In the genomic region with DNA sequence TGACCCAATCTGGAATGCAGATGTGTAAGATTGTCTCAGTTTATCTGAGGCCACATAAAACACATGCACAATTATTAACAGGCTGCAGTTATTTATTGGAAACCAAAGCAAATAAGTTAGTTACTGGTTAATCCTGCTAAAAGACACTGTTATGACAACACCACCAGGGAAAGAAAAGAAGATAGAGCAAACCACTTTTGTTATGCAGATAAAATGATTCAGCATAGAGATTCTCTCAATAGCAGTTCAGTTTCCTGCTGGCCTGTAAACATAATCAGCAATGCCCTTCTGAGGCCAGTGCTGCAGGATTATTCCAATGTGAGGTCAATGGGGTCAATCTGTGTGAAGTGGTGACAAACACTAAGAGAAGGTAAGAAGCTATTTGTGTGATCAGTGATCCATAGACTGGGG, we compare ENCODE assay signal across 10 cellular contexts.
DNase-seq lines count a peak whose midpoint lies in the region; ATAC-seq, FAIRE-seq and TF ChIP-seq lines count a peak whose summit lies in the region.
"Had no signal": no experiment of that assay in that cellular context is flagged by ENCODE, and none has a peak within 500 bp of the region (broad histone marks: within the 10 kb centered on the region; RNA-seq: fewer than 3 reads in every experiment).

No MANE protein-coding gene starts in this region.

- no peaks in the 10 kb centered on the region for H3K9me2 ChIP-seq in PC-3 (replicated peaks; ENCODE audit: low read length)

- no peaks in the 10 kb centered on the region for H3K79me2 ChIP-seq in K562 (ENCODE audit: control insufficient read depth, insufficient read depth, low read length)
- no peaks in the 10 kb centered on the region for H3K79me2 ChIP-seq in PC-3 (ENCODE audit: low read length)

- H4K20me1 ChIP-seq in K562 (replicated peaks; ENCODE audit: control insufficient read depth, insufficient read depth, low read length) = no peaks in the 10 kb centered on the region
- no peaks in the 10 kb centered on the region for H4K20me1 ChIP-seq in PC-3 (ENCODE audit: low read length)
- H4K20me1 ChIP-seq: BLaER1 treated with 17β-estradiol and CSF1 and Interleukin-3, amounts not matched to agents 10 nM and 100 nM had no signal

- no peaks in the 10 kb centered on the region for H3K27me3 ChIP-seq in K562 (ENCODE audit: control insufficient read depth in 2 of 2, insufficient read depth in 2 of 2, low read length in 2 of 2)
- no peaks in the 10 kb centered on the region for H3K27me3 ChIP-seq in PC-3 (ENCODE audit: low read length)
- H3K27me3 ChIP-seq: BLaER1 treated with 17β-estradiol and CSF1 and Interleukin-3, amounts not matched to agents 10 nM and 100 nM had no signal

- in situ Hi-C loops in K562 (cut with MboI) = no loop called here

- POLR2A ChIA-PET in K562 (lab: Yijun Ruan, JAX) (no interaction called here), PC-3 (lab: Charles Lee; ENCODE audit: unreplicated experiment) (no interaction called here)

- no peaks in the 10 kb centered on the region for H3K36me3 ChIP-seq in K562 (ENCODE audit: control insufficient read depth, insufficient read depth, low read length)
- H3K36me3 ChIP-seq in PC-3 (ENCODE audit: low read depth, low read length) = no peaks in the 10 kb centered on the region
- H3K36me3 ChIP-seq: BLaER1 treated with 17β-estradiol and CSF1 and Interleukin-3, amounts not matched to agents 10 nM and 100 nM had no signal

- H3F3A ChIP-seq in PC-3 (ENCODE audit: low read length, unreplicated experiment) = no peaks in the 10 kb centered on the region

- CTCF ChIA-PET in K562 (lab: Yijun Ruan, JAX; ENCODE audit: low intra/inter-chr PET ratio) = no interaction called here
- CTCF ChIA-PET in PC-3 (lab: Charles Lee) = no interaction called here

- no peak overlapping the region for H3K4me3 ChIP-seq in K562
- no peak overlapping the region for H3K4me3 ChIP-seq in PC-3 (ENCODE audit: low read length)
- H3K4me3 ChIP-seq: BLaER1 treated with 17β-estradiol and CSF1 and Interleukin-3, amounts not matched to agents 10 nM and 100 nM had no signal

- H3K4me2 ChIP-seq in K562 (ENCODE audit: insufficient read depth, low read length) (no peak overlapping the region), PC-3 (ENCODE audit: low read length) (no peak overlapping the region)
- H3K4me2 ChIP-seq: BLaER1 treated with 17β-estradiol and CSF1 and Interleukin-3, amounts not matched to agents 10 nM and 100 nM had no signal

- no peak for TF ChIP-seq POLR2A in K562 (conservative IDR thresholded peaks at IDR 0.05)

- no peaks in the 10 kb centered on the region for H3K9me1 ChIP-seq in K562 (ENCODE audit: control insufficient read depth, insufficient read depth, low read length)

- H3K9me3 ChIP-seq in K562 (replicated peaks; ENCODE audit: control insufficient read depth, insufficient read depth, low read depth, low read length) (no peaks in the 10 kb centered on the region), PC-3 (ENCODE audit: low read length) (no peaks in the 10 kb centered on the region)
- H3K9me3 ChIP-seq: BLaER1 treated with 17β-estradiol and CSF1 and Interleukin-3, amounts not matched to agents 10 nM and 100 nM had no signal

- no peak for TF ChIP-seq EP300 in K562 (IDR thresholded peaks at IDR 0.05; ENCODE audit: low read length)

- no peak for TF ChIP-seq CTCF in K562 (IDR thresholded peaks at IDR 0.05 in 2 of 3, conservative IDR thresholded peaks at IDR 0.05 in 1 of 3; ENCODE audit: insufficient read depth in 2 of 3, low read depth in 1 of 3, low read length in 3 of 3)
- no peak for TF ChIP-seq CTCF in PC-3 (conservative IDR thresholded peaks at IDR 0.05; ENCODE audit: low read depth, low read length)

- H3K27ac ChIP-seq in K562 (ENCODE audit: extremely low read depth, low read depth, low read length) (no peak overlapping the region), PC-3 (ENCODE audit: low read length) (no peak overlapping the region)
- H3K27ac ChIP-seq: BLaER1 treated with 17β-estradiol and CSF1 and Interleukin-3, amounts not matched to agents 10 nM and 100 nM had no signal

- no peak for FAIRE-seq in K562 (lab: Jason Lieb, UNC)

- ATAC-seq in HG03064 (IDR thresholded peaks at IDR 0.05; ENCODE audit: low read depth, unreplicated experiment) (peak; percentile 39), K562 (no peak), left lobe of liver (peak; percentile 42), PC-3 (no peak), HG02588 (IDR thresholded peaks at IDR 0.05; ENCODE audit: unreplicated experiment) (no peak)

- intact Hi-C loops in K562 (cut with micrococcal nuclease) (no loop called here), PC-3 (cut with micrococcal nuclease) (no loop called here)

- H3K9ac ChIP-seq in K562 (ENCODE audit: insufficient read depth in 1 of 2, low read depth in 2 of 2, low read length in 2 of 2) (no peak overlapping the region), PC-3 (ENCODE audit: low read length) (no peak overlapping the region)
- H3K9ac ChIP-seq: BLaER1 treated with 17β-estradiol and CSF1 and Interleukin-3, amounts not matched to agents 10 nM and 100 nM had no signal

- DNase-seq in COLO668 (lab: John Stamatoyannopoulos, UW; ENCODE audit: unreplicated experiment) (peak; percentile 27), K562 (ENCODE audit: extremely low read depth in 1 of 4, low spot score in 3 of 4) (no peak), left lobe of liver (ENCODE audit: low spot score) (no peak), PC-3 (no peak), GM03348 (ENCODE audit: low spot score) (no peak), NCI-H510A (lab: John Stamatoyannopoulos, UW) (no peak)
- DNase-seq: NCI-H446 treated with DMSO at 0.1 percent for 48 hours had no signal

- no peak for TF ChIP-seq RAD21 in K562 (CRISPR knock-in tag; conservative IDR thresholded peaks at IDR 0.05 in 1 of 2, IDR thresholded peaks at IDR 0.05 in 1 of 2)

- no peak overlapping the region for H2AFZ ChIP-seq in K562 (ENCODE audit: low read depth, low read length)
- no peak overlapping the region for H2AFZ ChIP-seq in PC-3 (ENCODE audit: low read length)

- H3K4me1 ChIP-seq in K562 (replicated peaks in 1 of 2; ENCODE audit: control insufficient read depth in 2 of 2, insufficient read depth in 2 of 2, low read length in 2 of 2) (no peaks in the 10 kb centered on the region; a peak in 1 of 5 replicates), PC-3 (ENCODE audit: insufficient read depth, low read length) (no peaks in the 10 kb centered on the region)
- H3K4me1 ChIP-seq: BLaER1 treated with 17β-estradiol and CSF1 and Interleukin-3, amounts not matched to agents 10 nM and 100 nM had no signal

- BruUV-seq in K562 (replicated peaks; lab: Mats Ljungman, UMichigan) (no TSS peak), PC-3 (replicated peaks; lab: Mats Ljungman, UMichigan) (no TSS peak)

TF ChIP-seq in K562, 482 proteins besides CTCF, POLR2A, EP300 and RAD21 (continues in another document):
- TF ChIP-seq, protein P1, sequence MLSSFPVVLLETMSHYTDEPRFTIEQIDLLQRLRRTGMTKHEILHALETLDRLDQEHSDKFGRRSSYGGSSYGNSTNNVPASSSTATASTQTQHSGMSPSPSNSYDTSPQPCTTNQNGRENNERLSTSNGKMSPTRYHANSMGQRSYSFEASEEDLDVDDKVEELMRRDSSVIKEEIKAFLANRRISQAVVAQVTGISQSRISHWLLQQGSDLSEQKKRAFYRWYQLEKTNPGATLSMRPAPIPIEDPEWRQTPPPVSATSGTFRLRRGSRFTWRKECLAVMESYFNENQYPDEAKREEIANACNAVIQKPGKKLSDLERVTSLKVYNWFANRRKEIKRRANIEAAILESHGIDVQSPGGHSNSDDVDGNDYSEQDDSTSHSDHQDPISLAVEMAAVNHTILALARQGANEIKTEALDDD (IDR thresholded peaks at IDR 0.05) = peak; percentile 46; the same call in 1 of the 2 replicates
- no peak for TF ChIP-seq XRCC3 (IDR thresholded peaks at IDR 0.05)
- TF ChIP-seq, protein P2, sequence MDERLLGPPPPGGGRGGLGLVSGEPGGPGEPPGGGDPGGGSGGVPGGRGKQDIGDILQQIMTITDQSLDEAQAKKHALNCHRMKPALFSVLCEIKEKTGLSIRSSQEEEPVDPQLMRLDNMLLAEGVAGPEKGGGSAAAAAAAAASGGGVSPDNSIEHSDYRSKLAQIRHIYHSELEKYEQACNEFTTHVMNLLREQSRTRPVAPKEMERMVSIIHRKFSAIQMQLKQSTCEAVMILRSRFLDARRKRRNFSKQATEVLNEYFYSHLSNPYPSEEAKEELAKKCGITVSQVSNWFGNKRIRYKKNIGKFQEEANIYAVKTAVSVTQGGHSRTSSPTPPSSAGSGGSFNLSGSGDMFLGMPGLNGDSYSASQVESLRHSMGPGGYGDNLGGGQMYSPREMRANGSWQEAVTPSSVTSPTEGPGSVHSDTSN (CRISPR knock-in tag; IDR thresholded peaks at IDR 0.05; ENCODE audit: low read depth) = no peak
- TF ChIP-seq, protein P2 (tag; conservative IDR thresholded peaks at IDR 0.05; ENCODE audit: low read depth) = no peak
- TF ChIP-seq TCF7L2 (IDR thresholded peaks at IDR 0.05; ENCODE audit: low read depth, low read length) = no peak
- no peak for TF ChIP-seq ARHGAP35 (IDR thresholded peaks at IDR 0.05; ENCODE audit: partially characterized antibody)
- TF ChIP-seq SNRNP70 (optimal IDR thresholded peaks at IDR 0.05; ENCODE audit: low read depth, low read length) = no peak
- no peak for TF ChIP-seq HMG20B (CRISPR knock-in tag; IDR thresholded peaks at IDR 0.05)
- TF ChIP-seq ZEB2 (IDR thresholded peaks at IDR 0.05) = no peak

Comparison
In these comparisons a context has a peak if more than half of its experiments do, and no peak if none do; other contexts are left out.
1. ATAC-seq: peak in HG03064 (single experiment) and left lobe of liver (single experiment); none in K562 (single experiment), PC-3 (single experiment) and HG02588 (single experiment).